Comparison of ENCODE assay signal across 11 cellular contexts in the genomic region with DNA sequence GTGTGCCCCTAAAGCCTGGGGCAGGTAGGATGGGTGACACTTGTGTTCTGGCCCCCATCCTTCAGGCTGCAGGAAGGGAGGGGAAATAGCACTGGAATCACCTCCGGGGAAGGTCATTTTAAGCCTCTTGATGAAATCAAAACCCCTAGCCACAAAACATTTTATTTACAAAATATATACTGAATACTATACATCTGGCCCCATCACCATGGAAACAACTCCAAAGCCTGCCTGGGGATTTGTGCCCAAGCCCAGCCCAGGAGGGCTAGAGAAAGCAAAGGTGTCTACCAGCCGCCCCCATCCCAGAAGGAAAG. TPM values are rescaled to one million over a fixed set of nuclear protein-coding genes. Genes with fewer than 3 reads are reported as not detected.
A peak's percentile ranks its signal among the peaks of the same experiment; 100 is the strongest.
DNase-seq lines count a peak whose midpoint lies in the region; ATAC-seq, FAIRE-seq and TF ChIP-seq lines count a peak whose summit lies in the region.
"Had no signal": no experiment of that assay in that cellular context is flagged by ENCODE, and none has a peak within 500 bp of the region (broad histone marks: within the 10 kb centered on the region; RNA-seq: fewer than 3 reads in every experiment).

No MANE protein-coding gene starts in this region.

- ATAC-seq in A549 (no peak), activated B cell treated with CpG ODN at 0.5 μM for 24 hours (ENCODE audit: low read depth) (no peak), left lobe of liver (no peak), upper lobe of right lung (no peak)

- peak overlapping the region; percentile 93 to 97; a peak in 5 of 6 replicates for H3K27ac ChIP-seq in A549
- no peak overlapping the region for H3K27ac ChIP-seq in H9 (ENCODE audit: insufficient read length, low read depth, low read length)
- H3K27ac ChIP-seq in keratinocyte (ENCODE audit: control insufficient read depth, insufficient read depth, low read length), result peak overlapping the region; percentile 81
- H3K27ac ChIP-seq in stomach, result peak overlapping the region in 2 of 5 donors; percentile 55 to 89
- H3K27ac ChIP-seq in upper lobe of right lung, result no peak overlapping the region

- no peak overlapping the region for H2BK20ac ChIP-seq in H9 (ENCODE audit: low read depth, low read length, poor library complexity, severe bottlenecking)

- H3K27me3 Mint-ChIP-seq in H9 (ENCODE audit: low read depth) (peaks cover 9% of the 10 kb centered on the region; the same call in 1 of the 2 replicates), activated B cell treated with CpG ODN at 0.5 μM for 24 hours (no peaks in the 10 kb centered on the region)

- FAIRE-seq in A549 (lab: Jason Lieb, UNC) (no peak), keratinocyte (lab: Jason Lieb, UNC) (no peak)
- FAIRE-seq: kidney had no signal

- H3K4me1 ChIP-seq in A549 (peaks cover 68% of the 10 kb centered on the region), H9 (ENCODE audit: insufficient read depth, low read length) (no peaks in the 10 kb centered on the region), keratinocyte (ENCODE audit: control insufficient read depth, extremely low read depth, insufficient read depth, low read length) (peaks cover 69% of the 10 kb centered on the region), stomach (peaks cover 28 to 69% (median 43%) of the 10 kb centered on the region in 4 donors), upper lobe of right lung (peaks cover 28% of the 10 kb centered on the region)

- H3K79me2 ChIP-seq in H9 (ENCODE audit: insufficient read depth, low read length) (0 out of 2 replicates have a peak, but pooled peaks cover 3% of the 10 kb centered on the region), keratinocyte (ENCODE audit: control insufficient read depth, insufficient read depth, low read length) (peaks cover 8% of the 10 kb centered on the region)

- peaks cover 10% of the 10 kb centered on the region for H3K9me1 ChIP-seq in keratinocyte (ENCODE audit: control insufficient read depth, extremely low read depth, insufficient read depth, low read length)

- H3K4me2 ChIP-seq in A549 (peak overlapping the region; percentile 71), H9 (ENCODE audit: insufficient read depth, insufficient read length, low read length) (no peak overlapping the region), keratinocyte (ENCODE audit: control insufficient read depth, extremely low read depth, insufficient read depth, low read depth, low read length) (peak overlapping the region; percentile 22)

- no peak overlapping the region for H4K5ac ChIP-seq in H9 (ENCODE audit: insufficient read length, low read depth, low read length)

- WGBS in A549 (ENCODE audit: missing lambda C conversion rate), result 9% methylated on average over 1 of the region's 2 CpGs
- WGBS in H9 (ENCODE audit: extremely low coverage, insufficient read length, low lambda C conversion rate), result no CpG with 5 or more reads among the region's 2 CpGs
- 46 to 68% (median 61%) methylated on average over 2 of the region's 2 CpGs for WGBS in stomach, 5 donors

- H3K4me3 Mint-ChIP-seq in H9 (no peak overlapping the region), activated B cell treated with CpG ODN at 0.5 μM for 24 hours (no peak overlapping the region)

- H2BK5ac ChIP-seq in H9 (ENCODE audit: insufficient read length, low read length), result no peak overlapping the region

- no peak overlapping the region for H3K18ac ChIP-seq in H9 (ENCODE audit: insufficient read length, low read depth, low read length)

- H3K14ac ChIP-seq in H9 (ENCODE audit: insufficient read depth, low read length), result no peak overlapping the region

- no peak overlapping the region for H3K4ac ChIP-seq in H9 (ENCODE audit: low read depth, low read length)

- H3K23me2 ChIP-seq in H9 (ENCODE audit: insufficient read length, low read depth, low read length, poor library complexity, severe bottlenecking), result peaks cover 4% of the 10 kb centered on the region

- H3T11ph ChIP-seq in H9 (ENCODE audit: low read length), result no peak overlapping the region

- TF ChIP-seq RAD21 in A549 (conservative IDR thresholded peaks at IDR 0.05 in 1 of 2, IDR thresholded peaks at IDR 0.05 in 1 of 2), result no peak

- DNase-seq in A549 (ENCODE audit: low read depth in 1 of 2, low spot score in 1 of 2) (no peak), H9 (no peak), activated B cell treated with CpG ODN at 0.5 μM for 24 hours (no peak), keratinocyte (ENCODE audit: low read depth, low spot score) (no peak), left lobe of liver (ENCODE audit: low spot score) (no peak), ureter (ENCODE audit: low spot score) (no peak), stomach (no peak), upper lobe of right lung (no peak)

- no peak overlapping the region for H2AK5ac ChIP-seq in H9 (ENCODE audit: insufficient read length, low read length)

- H4K20me1 ChIP-seq in H9 (ENCODE audit: control insufficient read depth, insufficient read depth, insufficient read length), result no peaks in the 10 kb centered on the region
- H4K20me1 ChIP-seq in keratinocyte (ENCODE audit: control insufficient read depth, extremely low read depth, insufficient read depth, low read length), result peaks cover 22% of the 10 kb centered on the region

- H3K23ac ChIP-seq in H9 (ENCODE audit: insufficient read length, low read depth, low read length), result no peak overlapping the region

- H3K36me3 ChIP-seq in keratinocyte (ENCODE audit: control insufficient read depth in 2 of 2, extremely low read depth in 1 of 2, insufficient read depth in 2 of 2, low read length in 2 of 2), result peaks cover 20 to 21% of the 10 kb centered on the region in 2 experiments
- peaks cover 4 to 35% (median 26%) of the 10 kb centered on the region in 4 donors for H3K36me3 ChIP-seq in stomach
- peaks cover 16% of the 10 kb centered on the region for H3K36me3 ChIP-seq in upper lobe of right lung

- CTCF ChIA-PET in A549 (lab: Yijun Ruan, JAX) (interaction anchor here (1.4 to 5.0 kb wide), 2 partner anchors 9 to 50 kb away, joined by 4 to 27 read pairs; partner anchors contain the start of gene HMGA1), activated B cell treated with CpG ODN at 0.5 μM for 24 hours (lab: Charles Lee) (interaction anchor here (1.1 to 5.4 kb wide), 6 partner anchors 9 to 363 kb away, joined by 3 to 168 read pairs (median 6); partner anchors contain the start of gene HMGA1)

- intact Hi-C loops in activated B cell treated with CpG ODN at 0.5 μM for 24 hours (cut with micrococcal nuclease) (loop anchor here (1.0 to 5.0 kb wide), 4 partner anchors 8 to 996 kb away; no protein-coding TSS in a partner anchor), stomach (cut with DNase I; ENCODE audit: low total_unique reads) (loop anchor here (5.0 kb wide), 1 partner anchor 166 kb away; no protein-coding TSS in a partner anchor), upper lobe of right lung (cut with DNase I) (loop anchor here (10.0 kb wide), 1 partner anchor 169 kb away; no protein-coding TSS in a partner anchor)

- no peak overlapping the region for H3K9ac ChIP-seq in H9 (ENCODE audit: extremely low read depth, insufficient read length, low read length)
- no peak overlapping the region for H3K9ac ChIP-seq in keratinocyte (ENCODE audit: control insufficient read depth, extremely low read depth, insufficient read depth, low read length)

- H2AFZ ChIP-seq in H9 (ENCODE audit: low read length), result no peak overlapping the region
- H2AFZ ChIP-seq in keratinocyte (ENCODE audit: control insufficient read depth, low read length), result no peak overlapping the region

- TF ChIP-seq CTCF in A549 (IDR thresholded peaks at IDR 0.05), result no peak
- TF ChIP-seq CTCF in H9 (conservative IDR thresholded peaks at IDR 0.05), result no peak
- no peak for TF ChIP-seq CTCF in activated B cell treated with CpG ODN at 0.5 μM for 24 hours (IDR thresholded peaks at IDR 0.05)
- TF ChIP-seq CTCF in keratinocyte (optimal IDR thresholded peaks at IDR 0.05 in 1 of 3, IDR thresholded peaks at IDR 0.05 in 1 of 3, conservative IDR thresholded peaks at IDR 0.05 in 1 of 3; ENCODE audit: extremely low read depth in 1 of 3, insufficient read depth in 2 of 3, low read length in 3 of 3), result no peak
- no peak for TF ChIP-seq CTCF in stomach (IDR thresholded peaks at IDR 0.05)
- no peak for TF ChIP-seq CTCF in upper lobe of right lung (IDR thresholded peaks at IDR 0.05)

- H3K79me1 ChIP-seq in H9 (ENCODE audit: insufficient read depth, low read depth, low read length, poor library complexity, severe bottlenecking), result peaks cover 5% of the 10 kb centered on the region

- dilution Hi-C loops in keratinocyte (cut with MboI; ENCODE audit: extremely low pct_ligation_motif_present, low sequenced_read_pairs), result no loop called here

- peaks cover 49 to 57% of the 10 kb centered on the region in 2 experiments for H3K4me1 Mint-ChIP-seq in H9
- H3K4me1 Mint-ChIP-seq in activated B cell treated with CpG ODN at 0.5 μM for 24 hours, result peaks cover 61% of the 10 kb centered on the region

- no peaks in the 10 kb centered on the region for H3K27me3 ChIP-seq in H9 (ENCODE audit: insufficient read depth, low read length)
- no peaks in the 10 kb centered on the region for H3K27me3 ChIP-seq in keratinocyte (ENCODE audit: control insufficient read depth, extremely low read depth, insufficient read depth, low read length)
- no peaks in the 10 kb centered on the region for H3K27me3 ChIP-seq in stomach
- H3K27me3 ChIP-seq in upper lobe of right lung, result no peaks in the 10 kb centered on the region
- H3K27me3 ChIP-seq: BE2C, spleen had no signal

- no peaks in the 10 kb centered on the region for H3K9me3 ChIP-seq in A549
- H3K9me3 ChIP-seq in H9 (ENCODE audit: control insufficient read depth, low read depth, low read length), result no peaks in the 10 kb centered on the region
- no peaks in the 10 kb centered on the region for H3K9me3 ChIP-seq in keratinocyte (ENCODE audit: control insufficient read depth, low read depth, low read length)
- no peaks in the 10 kb centered on the region for H3K9me3 ChIP-seq in stomach
- no peaks in the 10 kb centered on the region for H3K9me3 ChIP-seq in upper lobe of right lung
- H3K9me3 ChIP-seq: BE2C, spleen had no signal

- H2BK120ac ChIP-seq in H9 (ENCODE audit: low read depth, low read length, poor library complexity, severe bottlenecking), result no peak overlapping the region

- no peak overlapping the region for H3K56ac ChIP-seq in H9 (ENCODE audit: insufficient read length, low read depth, low read length)

- POLR2A ChIA-PET in A549 (lab: Yijun Ruan, JAX), result interaction anchor here (1.5 kb wide), 1 partner anchor 9 kb away, joined by 5 read pairs; the partner anchor contains the start of gene HMGA1
- POLR2A ChIA-PET in activated B cell treated with CpG ODN at 0.5 μM for 24 hours (lab: Charles Lee), result interaction anchor here (1.5 to 5.1 kb wide), 3 partner anchors 9 to 49 kb away, joined by 3 to 70 read pairs (median 7); partner anchors contain the start of gene HMGA1

- H3K27ac Mint-ChIP-seq in H9 (peak overlapping the region; percentile 54 to 93 (median 74); a peak in 4 of 7 replicates), activated B cell treated with CpG ODN at 0.5 μM for 24 hours (peak overlapping the region; percentile 93)

- no peak overlapping the region for H2BK12ac ChIP-seq in H9 (ENCODE audit: insufficient read length, low read depth, low read length)

- no peak overlapping the region for H4K8ac ChIP-seq in H9 (replicated peaks; ENCODE audit: insufficient read length, low read depth, low read length)

- TF ChIP-seq EP300 in A549 (IDR thresholded peaks at IDR 0.05), result no peak
- TF ChIP-seq EP300 in stomach (IDR thresholded peaks at IDR 0.05), result no peak

- TF ChIP-seq POLR2A in A549 (IDR thresholded peaks at IDR 0.05; ENCODE audit: low read length), result no peak
- no peak for TF ChIP-seq POLR2A in stomach (IDR thresholded peaks at IDR 0.05)

- peaks cover 33 to 51% (median 43%) of the 10 kb centered on the region in 3 experiments for H3K36me3 Mint-ChIP-seq in H9 (ENCODE audit: insufficient read depth in 1 of 3, low read depth in 3 of 3)
- H3K36me3 Mint-ChIP-seq in activated B cell treated with CpG ODN at 0.5 μM for 24 hours (ENCODE audit: low read depth), result peaks cover 55% of the 10 kb centered on the region

- H3K4me3 ChIP-seq in A549 (no peak overlapping the region), keratinocyte (ENCODE audit: control insufficient read depth in 2 of 3, extremely low read depth in 1 of 3, insufficient read depth in 2 of 3, low read depth in 1 of 3, low read length in 3 of 3) (no peak overlapping the region), stomach (no peak overlapping the region), upper lobe of right lung (no peak overlapping the region)
- H3K4me3 ChIP-seq: spleen had no signal

- H2BK15ac ChIP-seq in H9 (ENCODE audit: low read depth, low read length), result no peak overlapping the region

- H4K91ac ChIP-seq in H9 (ENCODE audit: insufficient read length, low read depth, low read length), result no peak overlapping the region

- no peaks in the 10 kb centered on the region for H3K9me3 Mint-ChIP-seq in H9
- H3K9me3 Mint-ChIP-seq in activated B cell treated with CpG ODN at 0.5 μM for 24 hours, result no peaks in the 10 kb centered on the region

RNA-seq across cellular contexts. Expression of gene SMIM29, which starts 2.6 kb away (rescaled TPM):
- polyA plus RNA-seq in A549 (2011; rRNA removed), result 8.1 and 11.0 TPM in 2 replicates
- polyA plus RNA-seq in A549 (2012; cell fraction: cytosol; rRNA removed), result 22.5 and 26.3 TPM in 2 replicates
- 24.9 and 27.1 TPM in 2 replicates for polyA plus RNA-seq in A549 (2012; cell fraction: nucleus; rRNA removed)
- 13.2 to 15.4 TPM (median 15.0 TPM) in 3 replicates for polyA plus RNA-seq in A549 (2017; fragmentation: RNase III; extraction: RNeasy Plus Mini Kit Qiagen cat#74134 plus additional on column Dnase treatment)
- polyA minus RNA-seq in A549 (2011; rRNA and poly(A)+ RNA removed), result 8.6 and 11.5 TPM in 2 replicates
- total RNA-seq in H9 (2021), result 5.1 and 5.4 TPM in 2 replicates
- total RNA-seq in activated B cell treated with CpG ODN at 0.5 μM for 24 hours, result 25.8 and 27.7 TPM in 2 replicates
- polyA plus RNA-seq in keratinocyte, result 27.4 to 49.3 TPM (median 33.0 TPM) in 3 replicates
- polyA plus RNA-seq in keratinocyte (2011; ENCODE audit: low read depth), result 16.0 TPM
- 35.4 and 62.8 TPM in 2 replicates for polyA plus RNA-seq in keratinocyte (2011; cell fraction: cytosol; rRNA removed)
- 27.3 and 38.3 TPM in 2 replicates for polyA plus RNA-seq in keratinocyte (2011; cell fraction: nucleus; rRNA removed)
- polyA plus RNA-seq in keratinocyte (2012; ENCODE audit: low replicate concordance), result 48.3 and 50.2 TPM in 2 replicates
- polyA minus RNA-seq in keratinocyte, result 18.6 to 50.4 TPM (median 32.2 TPM) in 3 replicates
- 78.5 TPM for polyA minus RNA-seq in keratinocyte (2011; cell fraction: cytosol; rRNA and poly(A)+ RNA removed)
- 5.9 and 6.0 TPM in 2 replicates for polyA minus RNA-seq in keratinocyte (2011; cell fraction: nucleus; rRNA and poly(A)+ RNA removed)
- 6.4 TPM for total RNA-seq in left lobe of liver
- total RNA-seq in ureter, result 43.2 TPM
- 10 to 100 TPM in 2 of 5 donors, 1 to 10 TPM in 3; 2.8 to 49.1 (median 5.3) TPM for total RNA-seq in stomach
- 10 to 100 TPM; 30.4 to 41.5 (median 32.1) TPM for polyA plus RNA-seq in stomach
- 32.6 TPM for total RNA-seq in upper lobe of right lung

RNA-seq across cellular contexts. Expression of gene HMGA1, which starts 9.5 kb away (rescaled TPM):
- polyA plus RNA-seq in A549 (2011; rRNA removed) (119 and 127 TPM in 2 replicates), A549 (2017; fragmentation: RNase III; extraction: RNeasy Plus Mini Kit Qiagen cat#74134 plus additional on column Dnase treatment) (241 to 280 TPM (median 249 TPM) in 3 replicates), keratinocyte (69.1 to 185 TPM (median 160 TPM) in 3 replicates), stomach (100 to 1,000 TPM in 1 of 3 donors, 10 to 100 TPM in 2; 91.4 to 114 (median 92.6) TPM)
- polyA plus RNA-seq in A549 (2012; cell fraction: cytosol; rRNA removed), result 344 and 469 TPM in 2 replicates
- polyA plus RNA-seq in A549 (2012; cell fraction: nucleus; rRNA removed), result 259 and 338 TPM in 2 replicates
- 88.2 and 109 TPM in 2 replicates for polyA minus RNA-seq in A549 (2011; rRNA and poly(A)+ RNA removed)
- total RNA-seq in H9 (2021) (2,116 and 2,191 TPM in 2 replicates), activated B cell treated with CpG ODN at 0.5 μM for 24 hours (186 and 188 TPM in 2 replicates), left lobe of liver (17.4 TPM), ureter (88.0 TPM), stomach (100 to 1,000 TPM in 1 of 5 donors, 10 to 100 TPM in 3, 1 to 10 TPM in 1; 9.3 to 106 (median 33.6) TPM), upper lobe of right lung (54.7 TPM)
- 30.9 TPM for polyA plus RNA-seq in keratinocyte (2011; ENCODE audit: low read depth)
- polyA plus RNA-seq in keratinocyte (2011; cell fraction: cytosol; rRNA removed), result 90.8 and 179 TPM in 2 replicates
- polyA plus RNA-seq in keratinocyte (2011; cell fraction: nucleus; rRNA removed), result 43.3 and 58.2 TPM in 2 replicates
- polyA plus RNA-seq in keratinocyte (2012; ENCODE audit: low replicate concordance), result 162 and 664 TPM in 2 replicates
- polyA minus RNA-seq in keratinocyte, result 60.7 to 714 TPM (median 117 TPM) in 3 replicates
- 186 TPM for polyA minus RNA-seq in keratinocyte (2011; cell fraction: cytosol; rRNA and poly(A)+ RNA removed)
- polyA minus RNA-seq in keratinocyte (2011; cell fraction: nucleus; rRNA and poly(A)+ RNA removed), result 21.0 and 28.2 TPM in 2 replicates

Comparison
In these comparisons a context has a peak if more than half of its experiments do, and no peak if none do; other contexts are left out.
1. H3K27ac ChIP-seq: peak in A549 (2 of 2) and keratinocyte (single experiment); none in H9 (single experiment) and upper lobe of right lung (single experiment).
2. RNA of gene HMGA1, which starts 9.5 kb away (total RNA-seq): 2,116 to 2,191 TPM in H9; 186 to 188 TPM in activated B cell treated with CpG ODN at 0.5 μM for 24 hours, 88.0 TPM in ureter (single experiment), 54.7 TPM in upper lobe of right lung (single experiment), 9.3 to 106 TPM in stomach and 17.4 TPM in left lobe of liver (single experiment); every median in the first group is over 10 times any median in the second.